In genomic region chr2:22497064-22497463, GRCh38 we compare ENCODE assay signal across 25 cellular contexts.
DNase-seq lines count a peak whose midpoint lies in the region; ATAC-seq, FAIRE-seq and TF ChIP-seq lines count a peak whose summit lies in the region.
"Had no signal": no experiment of that assay in that cellular context is flagged by ENCODE, and none has a peak within 500 bp of the region (broad histone marks: within the 10 kb centered on the region; RNA-seq: fewer than 3 reads in every experiment).

No MANE protein-coding gene starts in this region.

- DNase-seq in A549 (ENCODE audit: low read depth in 1 of 2, low spot score in 1 of 2) (no peak), Karpas-422 (no peak), OCI-LY7 (ENCODE audit: low spot score) (no peak), WTC11 (ENCODE audit: low spot score) (no peak), DMS79 treated with DMSO at 0.1 percent for 48 hours (lab: John Stamatoyannopoulos, UW) (no peak), MCF 10A (ENCODE audit: unreplicated experiment) (no peak), retina (no peak), NCI-H345 treated with DMSO at 0.1 percent for 48 hours (lab: John Stamatoyannopoulos, UW; ENCODE audit: unreplicated experiment) (no peak)
- DNase-seq: 8988T; AML-193; Caco-2; Calu3; CD4-positive, alpha-beta T cell; CD8-positive, alpha-beta T cell; DND-41; EL; GDM1 had no signal

- H3K27ac Mint-ChIP-seq in WTC11 (no peak overlapping the region), MCF 10A (ENCODE audit: low read depth, unreplicated experiment) (no peak overlapping the region)
- H3K27ac Mint-ChIP-seq: B cell; CD4-positive, alpha-beta T cell; CD8-positive, alpha-beta T cell had no signal

- no peak overlapping the region for H3K4me3 Mint-ChIP-seq in WTC11
- no peak overlapping the region for H3K4me3 Mint-ChIP-seq in MCF 10A (ENCODE audit: unreplicated experiment)
- H3K4me3 Mint-ChIP-seq: B cell; CD4-positive, alpha-beta T cell; CD8-positive, alpha-beta T cell had no signal

- POLR2A ChIA-PET in A549 (lab: Yijun Ruan, JAX) (no interaction called here), OCI-LY7 (lab: Charles Lee) (interaction anchor here (0.7 kb wide), 1 partner anchor 48 kb away, joined by 3 read pairs; no protein-coding TSS in a partner anchor), WTC11 (lab: Charles Lee) (no interaction called here), MCF 10A (lab: Yijun Ruan, JAX) (no interaction called here)

- ATAC-seq in A549 (no peak), WTC11 (no peak)
- ATAC-seq: CD8-positive, alpha-beta T cell; GM12878 had no signal

- H3K4me3 ChIP-seq in A549 (no peak overlapping the region), Karpas-422 (ENCODE audit: low read length) (no peak overlapping the region), OCI-LY7 (ENCODE audit: low read depth, low read length, poor library complexity, severe bottlenecking) (no peak overlapping the region)
- H3K4me3 ChIP-seq: BLaER1 treated with 17β-estradiol and CSF1 and Interleukin-3, amounts not matched to agents 10 nM and 100 nM; GM12878 had no signal

- intact Hi-C loops in OCI-LY7 (cut with micrococcal nuclease; ENCODE audit: unreplicated experiment): no loop called here
- intact Hi-C loops in MCF 10A (cut with micrococcal nuclease): no loop called here

- TF ChIP-seq CTCF in A549 (IDR thresholded peaks at IDR 0.05) (no peak), OCI-LY7 (conservative IDR thresholded peaks at IDR 0.05; ENCODE audit: low read length) (no peak), WTC11 (IDR thresholded peaks at IDR 0.05) (no peak), MCF 10A (IDR thresholded peaks at IDR 0.05; ENCODE audit: unreplicated experiment) (no peak)

- H3K9me2 ChIP-seq in Karpas-422 (replicated peaks; ENCODE audit: insufficient read depth, low read length) (no peaks in the 10 kb centered on the region), OCI-LY7 (ENCODE audit: insufficient read depth, low read length) (no peaks in the 10 kb centered on the region)

- H3K9me3 Mint-ChIP-seq in WTC11 (0 out of 2 replicates have a peak, but pooled peaks cover 13% of the 10 kb centered on the region), MCF 10A (ENCODE audit: unreplicated experiment) (peaks cover 30% of the 10 kb centered on the region)

- no peak for TF ChIP-seq POLR2A in A549 (IDR thresholded peaks at IDR 0.05; ENCODE audit: low read length)

- no peaks in the 10 kb centered on the region for H3K9me3 ChIP-seq in A549
- peaks cover 5% of the 10 kb centered on the region; the same call in 1 of the 2 replicates for H3K9me3 ChIP-seq in Karpas-422 (ENCODE audit: low read length)
- H3K9me3 ChIP-seq in OCI-LY7 (ENCODE audit: low read length): no peaks in the 10 kb centered on the region
- H3K9me3 ChIP-seq: Caco-2 had no signal

- BruUV-seq in OCI-LY7 (replicated peaks; lab: Mats Ljungman, UMichigan) (no TSS peak), MCF 10A (replicated peaks; lab: Mats Ljungman, UMichigan) (no TSS peak)

- H3K27me3 ChIP-seq in Karpas-422 (ENCODE audit: low read length): no peaks in the 10 kb centered on the region; the same call in 1 of the 2 replicates
- H3K27me3 ChIP-seq: BLaER1 treated with 17β-estradiol and CSF1 and Interleukin-3, amounts not matched to agents 10 nM and 100 nM had no signal

- no peak for FAIRE-seq in A549 (lab: Jason Lieb, UNC)
- FAIRE-seq: A204.1, D721Med, GM12878, GM12892, GM18507 had no signal

- H2AFZ ChIP-seq in Karpas-422 (ENCODE audit: low read length) (peak overlapping the region; percentile 65; the same call in 1 of the 2 replicates), OCI-LY7 (ENCODE audit: low read length) (peak overlapping the region; percentile 94; the same call in 1 of the 2 replicates)

- no peaks in the 10 kb centered on the region for H3K4me1 ChIP-seq in A549
- no peaks in the 10 kb centered on the region for H3K4me1 ChIP-seq in Karpas-422 (ENCODE audit: low read length)
- H3K4me1 ChIP-seq in OCI-LY7 (ENCODE audit: insufficient read depth, low read length, poor library complexity, severe bottlenecking): no peaks in the 10 kb centered on the region
- H3K4me1 ChIP-seq: BLaER1 treated with 17β-estradiol and CSF1 and Interleukin-3, amounts not matched to agents 10 nM and 100 nM; Caco-2 had no signal

- H3K4me2 ChIP-seq in A549 (no peak overlapping the region), Karpas-422 (ENCODE audit: low read depth, low read length, poor library complexity, severe bottlenecking) (no peak overlapping the region), OCI-LY7 (ENCODE audit: low read length) (no peak overlapping the region)
- H3K4me2 ChIP-seq: BLaER1 treated with 17β-estradiol and CSF1 and Interleukin-3, amounts not matched to agents 10 nM and 100 nM had no signal

- no peaks in the 10 kb centered on the region for H3K79me2 ChIP-seq in Karpas-422 (ENCODE audit: low read length)
- no peaks in the 10 kb centered on the region for H3K79me2 ChIP-seq in OCI-LY7 (ENCODE audit: insufficient read depth, low read depth, low read length)

- no peak for TF ChIP-seq EP300 in A549 (IDR thresholded peaks at IDR 0.05)

- 0% methylated on average over 1 of the region's 1 CpG for WGBS in A549 (ENCODE audit: missing lambda C conversion rate)

- H3K4me1 Mint-ChIP-seq in WTC11 (peaks cover 10% of the 10 kb centered on the region), MCF 10A (ENCODE audit: insufficient read depth, unreplicated experiment) (no peaks in the 10 kb centered on the region)
- H3K4me1 Mint-ChIP-seq: B cell had no signal

- H3K36me3 ChIP-seq in Karpas-422 (ENCODE audit: insufficient read depth, low read length) (no peaks in the 10 kb centered on the region; the same call in 1 of the 2 replicates), OCI-LY7 (ENCODE audit: insufficient read depth, low read length) (no peaks in the 10 kb centered on the region)
- H3K36me3 ChIP-seq: BLaER1 treated with 17β-estradiol and CSF1 and Interleukin-3, amounts not matched to agents 10 nM and 100 nM had no signal

- no peaks in the 10 kb centered on the region for H3K36me3 Mint-ChIP-seq in WTC11
- no peaks in the 10 kb centered on the region for H3K36me3 Mint-ChIP-seq in MCF 10A (ENCODE audit: insufficient read depth, unreplicated experiment)
- H3K36me3 Mint-ChIP-seq: CD8-positive, alpha-beta T cell had no signal

- H3K27me3 Mint-ChIP-seq in WTC11 (ENCODE audit: low read depth): no peaks in the 10 kb centered on the region
- H3K27me3 Mint-ChIP-seq in MCF 10A (ENCODE audit: insufficient read depth, unreplicated experiment): no peaks in the 10 kb centered on the region
- H3K27me3 Mint-ChIP-seq: B cell; CD4-positive, alpha-beta T cell had no signal

- H3K27ac ChIP-seq in A549 (no peak overlapping the region), Karpas-422 (ENCODE audit: low read length) (no peak overlapping the region), OCI-LY7 (ENCODE audit: low read depth, low read length, poor library complexity, severe bottlenecking) (no peak overlapping the region)
- H3K27ac ChIP-seq: BLaER1 treated with 17β-estradiol and CSF1 and Interleukin-3, amounts not matched to agents 10 nM and 100 nM; C4-2B had no signal

- no peak for TF ChIP-seq RAD21 in A549 (conservative IDR thresholded peaks at IDR 0.05 in 1 of 2, IDR thresholded peaks at IDR 0.05 in 1 of 2)

- no peak overlapping the region for H3K9ac ChIP-seq in Karpas-422 (ENCODE audit: low read length)
- H3K9ac ChIP-seq: BLaER1 treated with 17β-estradiol and CSF1 and Interleukin-3, amounts not matched to agents 10 nM and 100 nM had no signal

- H4K20me1 ChIP-seq in Karpas-422 (ENCODE audit: insufficient read depth, low read depth, low read length) (no peaks in the 10 kb centered on the region), OCI-LY7 (ENCODE audit: insufficient read depth, low read length) (no peaks in the 10 kb centered on the region)
- H4K20me1 ChIP-seq: BLaER1 treated with 17β-estradiol and CSF1 and Interleukin-3, amounts not matched to agents 10 nM and 100 nM had no signal

- CTCF ChIA-PET in A549 (lab: Yijun Ruan, JAX) (no interaction called here), OCI-LY7 (lab: Charles Lee; ENCODE audit: unreplicated experiment) (no interaction called here), WTC11 (lab: Charles Lee) (no interaction called here), MCF 10A (lab: Yijun Ruan, JAX) (no interaction called here)

TF ChIP-seq in A549, 52 proteins besides CTCF, POLR2A, EP300 and RAD21:
- no peak for TF ChIP-seq RCOR1 (IDR thresholded peaks at IDR 0.05; ENCODE audit: low read depth, low read length)
- peak; percentile 61 for TF ChIP-seq MAFK (IDR thresholded peaks at IDR 0.05; ENCODE audit: partially characterized antibody)

TF ChIP-seq in WTC11, 78 proteins besides CTCF, POLR2A, EP300 and RAD21:
- no peak for TF ChIP-seq ERG (CRISPR knock-in tag; IDR thresholded peaks at IDR 0.05)
- no peak for TF ChIP-seq USF1 (CRISPR knock-in tag; IDR thresholded peaks at IDR 0.05)
- TF ChIP-seq HMGA2 (CRISPR knock-in tag; IDR thresholded peaks at IDR 0.05): peak; percentile 28; the same call in 1 of the 2 replicates
- TF ChIP-seq NR1H2 (CRISPR knock-in tag; IDR thresholded peaks at IDR 0.05): no peak
